ENCODE assay signal across 9 cellular contexts in the genomic region with DNA sequence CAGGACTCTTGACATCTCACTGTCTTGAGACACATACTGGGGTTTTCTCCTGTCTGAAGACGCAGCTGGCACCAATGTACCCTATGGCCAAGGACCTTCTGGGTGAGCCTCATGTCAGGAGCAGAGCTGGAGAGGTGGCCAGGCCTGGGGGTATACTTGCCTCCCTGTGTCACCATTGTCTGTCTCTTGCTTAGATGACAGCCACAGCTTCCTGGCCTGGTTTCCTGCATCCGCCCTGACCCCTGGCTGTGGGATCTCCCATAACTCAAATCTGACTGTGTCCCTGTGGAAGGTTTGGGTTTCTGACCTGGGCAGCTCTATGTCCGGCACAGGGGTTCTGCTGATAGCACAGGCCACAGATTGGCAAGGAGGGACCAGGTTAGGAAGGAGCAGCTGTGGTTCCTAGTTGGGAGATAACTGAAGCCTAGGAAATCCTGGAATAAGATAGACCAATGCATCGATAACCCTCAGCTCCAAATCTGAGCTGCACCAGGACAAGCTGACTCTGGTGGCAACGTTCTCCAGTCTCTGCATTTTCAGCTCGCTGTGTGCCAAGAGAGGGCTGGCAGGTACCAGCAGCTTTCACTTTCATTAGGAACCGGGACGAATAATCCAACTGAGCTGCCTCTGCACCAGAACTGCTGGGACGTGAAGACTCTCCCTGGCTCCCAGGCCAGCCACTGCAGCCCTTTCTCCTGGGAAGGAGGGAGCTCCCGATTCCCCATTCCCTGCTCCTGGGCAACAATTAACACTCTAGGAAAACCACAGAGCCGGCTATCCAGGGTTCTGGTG. TPM values are rescaled to one million over a fixed set of nuclear protein-coding genes. Genes with fewer than 3 reads are reported as not detected.
A peak's percentile ranks its signal among the peaks of the same experiment; 100 is the strongest.
DNase-seq lines count a peak whose midpoint lies in the region; ATAC-seq and TF ChIP-seq lines count a peak whose summit lies in the region.
"Had no signal": no experiment of that assay in that cellular context is flagged by ENCODE, and none has a peak within 500 bp of the region (broad histone marks: within the 10 kb centered on the region; RNA-seq: fewer than 3 reads in every experiment).

No MANE protein-coding gene starts in this region.

- peak overlapping the region in 3 of 4 donors; percentile 63 to 75 (median 64) for H3K4me3 Mint-ChIP-seq in IgD-negative memory B cell

- peak overlapping the region; percentile 3 to 96 (median 82) for H3K27ac Mint-ChIP-seq in IgD-negative memory B cell
- peak overlapping the region; percentile 22 to 70 for H3K27ac Mint-ChIP-seq in activated naive CD4-positive, alpha-beta T cell treated with anti-CD3 and anti-CD28 coated beads, Interleukin-2, amount 50 U/mL, for 72 hours

- no peaks in the 10 kb centered on the region for H3K9me3 ChIP-seq in spleen

- no peak for TF ChIP-seq CTCF in spleen (IDR thresholded peaks at IDR 0.05 in 8 of 11, conservative IDR thresholded peaks at IDR 0.05 in 3 of 11)

- TF ChIP-seq POLR2A in spleen (IDR thresholded peaks at IDR 0.05) = no peak

- intact Hi-C loops in spleen (cut with DNase I; ENCODE audit: low total_unique reads) = no loop called here

- DNase-seq in activated naive CD4-positive, alpha-beta T cell treated with anti-CD3 and anti-CD28 coated beads, Interleukin-2, amount 50 U/mL, for 72 hours (ENCODE audit: low spot score in 2 of 2) = no peak
- DNase-seq in left lobe of liver (ENCODE audit: low spot score) (peak; percentile 81), spleen (peak; percentile 74)
- no peak for DNase-seq in stimulated activated CD4-positive, alpha-beta T cell treated with anti-CD3 and anti-CD28 coated beads, Interleukin-1b, Interleukin-23, amount 100 ng/mL, for 48 hours
- DNase-seq in stimulated activated CD4-positive, alpha-beta T cell treated with anti-CD3 and anti-CD28 coated beads, Interleukin-12 subunit alpha, Interleukin-12 subunit beta, amount 100 ng/mL, for 4 hours = no peak
- DNase-seq: occipital lobe; stimulated activated naive CD4-positive, alpha-beta T cell treated with Interleukin-2 at 50 U/mL for 16 hours had no signal

- no peaks in the 10 kb centered on the region for H3K27me3 Mint-ChIP-seq in IgD-negative memory B cell

- H3K4me1 ChIP-seq in spleen = peaks cover 72 to 94% (median 89%) of the 10 kb centered on the region in 6 donors

- H3K36me3 Mint-ChIP-seq in IgD-negative memory B cell = peaks cover 5% of the 10 kb centered on the region
- H3K36me3 Mint-ChIP-seq in activated naive CD4-positive, alpha-beta T cell treated with anti-CD3 and anti-CD28 coated beads, Interleukin-2, amount 50 U/mL, for 72 hours = peaks cover 13 to 23% of the 10 kb centered on the region in 2 donors

- no peaks in the 10 kb centered on the region for H3K27me3 ChIP-seq in spleen (replicated peaks in 1 of 7)

- no peak for ATAC-seq in activated naive CD4-positive, alpha-beta T cell treated with anti-CD3 and anti-CD28 coated beads, Interleukin-2, amount 50 U/mL, for 72 hours
- ATAC-seq in left lobe of liver = peak; percentile 48
- no peak for ATAC-seq in activated CD4-positive, CD25-positive, alpha-beta regulatory T cell treated with anti-CD3 and anti-CD28 coated beads, Interleukin-2, amount 50 U/mL, for 24 hours

- no peaks in the 10 kb centered on the region for H3K9me3 Mint-ChIP-seq in IgD-negative memory B cell
- no peaks in the 10 kb centered on the region for H3K9me3 Mint-ChIP-seq in activated naive CD4-positive, alpha-beta T cell treated with anti-CD3 and anti-CD28 coated beads, Interleukin-2, amount 50 U/mL, for 72 hours

- peak overlapping the region in 6 of 8 donors; percentile 3 to 93 (median 50) for H3K4me3 ChIP-seq in spleen

- peak overlapping the region; percentile 46 to 92 (median 80) for H3K27ac ChIP-seq in spleen

- WGBS in spleen, 5 donors = 23 to 35% (median 31%) methylated on average over 6 to 11 of the region's 11 CpGs

- H3K4me1 Mint-ChIP-seq in IgD-negative memory B cell = peaks cover 52 to 64% (median 54%) of the 10 kb centered on the region in 3 donors

- H3K36me3 ChIP-seq in spleen = peaks cover 0 to 27% (median 2%) of the 10 kb centered on the region in 6 donors

RNA-seq across cellular contexts. Expression of a gene that starts 5.0 kb away (rescaled TPM):
- polyA plus RNA-seq in IgD-negative memory B cell = 11.4 TPM
- total RNA-seq in activated naive CD4-positive, alpha-beta T cell treated with anti-CD3 and anti-CD28 coated beads, Interleukin-2, amount 50 U/mL, for 72 hours = 10 to 100 TPM; 17.1 to 30.2 TPM
- 66.8 TPM for total RNA-seq in left lobe of liver
- total RNA-seq in spleen = 10 to 100 TPM; 25.4 to 81.5 (median 36.8) TPM
- polyA plus RNA-seq in spleen = 10 to 100 TPM; 14.9 to 29.0 (median 21.5) TPM

RNA-seq across cellular contexts. Expression of a gene that starts 7.1 kb away (rescaled TPM):
- 21.1 TPM for polyA plus RNA-seq in IgD-negative memory B cell
- total RNA-seq in activated naive CD4-positive, alpha-beta T cell treated with anti-CD3 and anti-CD28 coated beads, Interleukin-2, amount 50 U/mL, for 72 hours = 10 to 100 TPM; 28.0 to 33.2 TPM
- total RNA-seq in left lobe of liver = 21.6 TPM
- total RNA-seq in spleen = 10 to 100 TPM; 32.1 to 54.6 (median 43.8) TPM
- polyA plus RNA-seq in spleen = 10 to 100 TPM in 1 of 3 donors, 1 to 10 TPM in 2; 7.3 to 15.9 (median 8.2) TPM

Comparison
In these comparisons a context has a peak if more than half of its experiments do, and no peak if none do; other contexts are left out.
1. DNase-seq: peak in left lobe of liver (single experiment) and spleen (single experiment); none in activated naive CD4-positive, alpha-beta T cell treated with anti-CD3 and anti-CD28 coated beads, Interleukin-2, amount 50 U/mL, for 72 hours (0 of 2), stimulated activated CD4-positive, alpha-beta T cell treated with anti-CD3 and anti-CD28 coated beads, Interleukin-1b, Interleukin-23, amount 100 ng/mL, for 48 hours (single experiment) and stimulated activated CD4-positive, alpha-beta T cell treated with anti-CD3 and anti-CD28 coated beads, Interleukin-12 subunit alpha, Interleukin-12 subunit beta, amount 100 ng/mL, for 4 hours (single experiment).